In genomic region chr1:230127105-230128054, GRCh38 we compare ENCODE assay signal across 1 cellular context.
TF ChIP-seq lines count a peak whose summit lies in the region.

No MANE protein-coding gene starts in this region.

TF ChIP-seq in K562, 482 proteins besides CTCF, POLR2A, EP300 and RAD21 (continued from another document and continues in another):
- TF ChIP-seq RAD51 (IDR thresholded peaks at IDR 0.05; ENCODE audit: borderline replicate concordance, low read depth) (peak; percentile 92), TFAM (CRISPR knock-in tag; conservative IDR thresholded peaks at IDR 0.05) (no peak), GATAD2A (IDR thresholded peaks at IDR 0.05) (peak; percentile 14; the same call in 1 of the 2 replicates), ELF4 (CRISPR knock-in tag; IDR thresholded peaks at IDR 0.05) (no peak), SAFB2 (IDR thresholded peaks at IDR 0.05; ENCODE audit: borderline replicate concordance, low read depth, low read length, severe bottlenecking) (no peak), ZNF274 (IDR thresholded peaks at IDR 0.05; ENCODE audit: borderline replicate concordance, low read depth, low read length) (peak; percentile 62; the same call in 1 of the 2 replicates), COPS2 (conservative IDR thresholded peaks at IDR 0.05) (no peak), RBM15 (IDR thresholded peaks at IDR 0.05; ENCODE audit: insufficient read depth, low read length) (no peak), ZNF780A (CRISPR knock-in tag; IDR thresholded peaks at IDR 0.05) (no peak), RBM14 (IDR thresholded peaks at IDR 0.05; ENCODE audit: borderline replicate concordance, insufficient read depth, low read depth, low read length) (no peak), ZFPM2 (CRISPR knock-in tag; IDR thresholded peaks at IDR 0.05) (no peak), ARID3A (IDR thresholded peaks at IDR 0.05; ENCODE audit: borderline replicate concordance, low read depth, low read length) (peak; percentile 99), MBD1 (CRISPR knock-in tag; IDR thresholded peaks at IDR 0.05) (no peak), HEY1 (CRISPR knock-in tag; IDR thresholded peaks at IDR 0.05; ENCODE audit: borderline replicate concordance) (no peak), ID3 (CRISPR knock-in tag; IDR thresholded peaks at IDR 0.05) (no peak), ID3 (tag; IDR thresholded peaks at IDR 0.05) (no peak), CCNT2 (IDR thresholded peaks at IDR 0.05; ENCODE audit: borderline replicate concordance, extremely low read depth, insufficient read length, low read depth, low read length) (peak; percentile 85), ZFP1 (CRISPR knock-in tag; IDR thresholded peaks at IDR 0.05) (no peak), ZNF551 (CRISPR knock-in tag; IDR thresholded peaks at IDR 0.05) (no peak), PHTF2 (CRISPR knock-in tag; IDR thresholded peaks at IDR 0.05) (no peak), HDAC2 (IDR thresholded peaks at IDR 0.05) (peak; percentile 94), MTF1 (CRISPR knock-in tag; IDR thresholded peaks at IDR 0.05; ENCODE audit: borderline replicate concordance) (peak; percentile 17), ZNF57 (CRISPR knock-in tag; IDR thresholded peaks at IDR 0.05) (no peak), SAP30 (IDR thresholded peaks at IDR 0.05; ENCODE audit: borderline replicate concordance, insufficient read depth, low read depth, low read length, poor library complexity, severe bottlenecking) (no peak), PTBP1 (IDR thresholded peaks at IDR 0.05; ENCODE audit: low read depth, low read length) (no peak), ZNF75A (CRISPR knock-in tag; IDR thresholded peaks at IDR 0.05) (no peak), CHCHD3 (CRISPR knock-in tag; IDR thresholded peaks at IDR 0.05) (no peak), BRF2 (IDR thresholded peaks at IDR 0.05; ENCODE audit: borderline replicate concordance, insufficient read depth, insufficient read length) (no peak), KDM2B (CRISPR knock-in tag; IDR thresholded peaks at IDR 0.05) (no peak), KAT7 (CRISPR knock-in tag; IDR thresholded peaks at IDR 0.05; ENCODE audit: borderline replicate concordance) (no peak), DACH1 (IDR thresholded peaks at IDR 0.05; ENCODE audit: partially characterized antibody) (peak; percentile 70), MNT (conservative IDR thresholded peaks at IDR 0.05) (peak; percentile 62 to 88; a peak in 3 of 4 replicates), GTF2F1 (IDR thresholded peaks at IDR 0.05; ENCODE audit: low read depth, low read length) (no peak), ZNF584 (CRISPR knock-in tag; IDR thresholded peaks at IDR 0.05; ENCODE audit: low read depth) (no peak), DPF2 (IDR thresholded peaks at IDR 0.05) (peak; percentile 99), HNRNPUL1 (IDR thresholded peaks at IDR 0.05; ENCODE audit: low read length) (no peak), SREBF1 (IDR thresholded peaks at IDR 0.05; ENCODE audit: borderline replicate concordance, low read depth, low read length) (no peak)
- TF ChIP-seq, protein P1, sequence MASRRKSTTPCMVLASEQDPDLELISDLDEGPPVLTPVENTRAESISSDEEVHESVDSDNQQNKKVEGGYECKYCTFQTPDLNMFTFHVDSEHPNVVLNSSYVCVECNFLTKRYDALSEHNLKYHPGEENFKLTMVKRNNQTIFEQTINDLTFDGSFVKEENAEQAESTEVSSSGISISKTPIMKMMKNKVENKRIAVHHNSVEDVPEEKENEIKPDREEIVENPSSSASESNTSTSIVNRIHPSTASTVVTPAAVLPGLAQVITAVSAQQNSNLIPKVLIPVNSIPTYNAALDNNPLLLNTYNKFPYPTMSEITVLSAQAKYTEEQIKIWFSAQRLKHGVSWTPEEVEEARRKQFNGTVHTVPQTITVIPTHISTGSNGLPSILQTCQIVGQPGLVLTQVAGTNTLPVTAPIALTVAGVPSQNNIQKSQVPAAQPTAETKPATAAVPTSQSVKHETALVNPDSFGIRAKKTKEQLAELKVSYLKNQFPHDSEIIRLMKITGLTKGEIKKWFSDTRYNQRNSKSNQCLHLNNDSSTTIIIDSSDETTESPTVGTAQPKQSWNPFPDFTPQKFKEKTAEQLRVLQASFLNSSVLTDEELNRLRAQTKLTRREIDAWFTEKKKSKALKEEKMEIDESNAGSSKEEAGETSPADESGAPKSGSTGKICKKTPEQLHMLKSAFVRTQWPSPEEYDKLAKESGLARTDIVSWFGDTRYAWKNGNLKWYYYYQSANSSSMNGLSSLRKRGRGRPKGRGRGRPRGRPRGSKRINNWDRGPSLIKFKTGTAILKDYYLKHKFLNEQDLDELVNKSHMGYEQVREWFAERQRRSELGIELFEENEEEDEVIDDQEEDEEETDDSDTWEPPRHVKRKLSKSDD (conservative IDR thresholded peaks at IDR 0.05; ENCODE audit: low read length), result 0 out of 2 replicates have a peak, but pooled peaks have one; percentile 15
- TF ChIP-seq, protein P2, sequence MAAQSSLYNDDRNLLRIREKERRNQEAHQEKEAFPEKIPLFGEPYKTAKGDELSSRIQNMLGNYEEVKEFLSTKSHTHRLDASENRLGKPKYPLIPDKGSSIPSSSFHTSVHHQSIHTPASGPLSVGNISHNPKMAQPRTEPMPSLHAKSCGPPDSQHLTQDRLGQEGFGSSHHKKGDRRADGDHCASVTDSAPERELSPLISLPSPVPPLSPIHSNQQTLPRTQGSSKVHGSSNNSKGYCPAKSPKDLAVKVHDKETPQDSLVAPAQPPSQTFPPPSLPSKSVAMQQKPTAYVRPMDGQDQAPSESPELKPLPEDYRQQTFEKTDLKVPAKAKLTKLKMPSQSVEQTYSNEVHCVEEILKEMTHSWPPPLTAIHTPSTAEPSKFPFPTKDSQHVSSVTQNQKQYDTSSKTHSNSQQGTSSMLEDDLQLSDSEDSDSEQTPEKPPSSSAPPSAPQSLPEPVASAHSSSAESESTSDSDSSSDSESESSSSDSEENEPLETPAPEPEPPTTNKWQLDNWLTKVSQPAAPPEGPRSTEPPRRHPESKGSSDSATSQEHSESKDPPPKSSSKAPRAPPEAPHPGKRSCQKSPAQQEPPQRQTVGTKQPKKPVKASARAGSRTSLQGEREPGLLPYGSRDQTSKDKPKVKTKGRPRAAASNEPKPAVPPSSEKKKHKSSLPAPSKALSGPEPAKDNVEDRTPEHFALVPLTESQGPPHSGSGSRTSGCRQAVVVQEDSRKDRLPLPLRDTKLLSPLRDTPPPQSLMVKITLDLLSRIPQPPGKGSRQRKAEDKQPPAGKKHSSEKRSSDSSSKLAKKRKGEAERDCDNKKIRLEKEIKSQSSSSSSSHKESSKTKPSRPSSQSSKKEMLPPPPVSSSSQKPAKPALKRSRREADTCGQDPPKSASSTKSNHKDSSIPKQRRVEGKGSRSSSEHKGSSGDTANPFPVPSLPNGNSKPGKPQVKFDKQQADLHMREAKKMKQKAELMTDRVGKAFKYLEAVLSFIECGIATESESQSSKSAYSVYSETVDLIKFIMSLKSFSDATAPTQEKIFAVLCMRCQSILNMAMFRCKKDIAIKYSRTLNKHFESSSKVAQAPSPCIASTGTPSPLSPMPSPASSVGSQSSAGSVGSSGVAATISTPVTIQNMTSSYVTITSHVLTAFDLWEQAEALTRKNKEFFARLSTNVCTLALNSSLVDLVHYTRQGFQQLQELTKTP (IDR thresholded peaks at IDR 0.05; ENCODE audit: low read depth in 1 of 2, partially characterized antibody in 2 of 2), result no peak
- TF ChIP-seq, protein P3, sequence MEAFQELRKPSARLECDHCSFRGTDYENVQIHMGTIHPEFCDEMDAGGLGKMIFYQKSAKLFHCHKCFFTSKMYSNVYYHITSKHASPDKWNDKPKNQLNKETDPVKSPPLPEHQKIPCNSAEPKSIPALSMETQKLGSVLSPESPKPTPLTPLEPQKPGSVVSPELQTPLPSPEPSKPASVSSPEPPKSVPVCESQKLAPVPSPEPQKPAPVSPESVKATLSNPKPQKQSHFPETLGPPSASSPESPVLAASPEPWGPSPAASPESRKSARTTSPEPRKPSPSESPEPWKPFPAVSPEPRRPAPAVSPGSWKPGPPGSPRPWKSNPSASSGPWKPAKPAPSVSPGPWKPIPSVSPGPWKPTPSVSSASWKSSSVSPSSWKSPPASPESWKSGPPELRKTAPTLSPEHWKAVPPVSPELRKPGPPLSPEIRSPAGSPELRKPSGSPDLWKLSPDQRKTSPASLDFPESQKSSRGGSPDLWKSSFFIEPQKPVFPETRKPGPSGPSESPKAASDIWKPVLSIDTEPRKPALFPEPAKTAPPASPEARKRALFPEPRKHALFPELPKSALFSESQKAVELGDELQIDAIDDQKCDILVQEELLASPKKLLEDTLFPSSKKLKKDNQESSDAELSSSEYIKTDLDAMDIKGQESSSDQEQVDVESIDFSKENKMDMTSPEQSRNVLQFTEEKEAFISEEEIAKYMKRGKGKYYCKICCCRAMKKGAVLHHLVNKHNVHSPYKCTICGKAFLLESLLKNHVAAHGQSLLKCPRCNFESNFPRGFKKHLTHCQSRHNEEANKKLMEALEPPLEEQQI (IDR thresholded peaks at IDR 0.05), result peak; percentile 68
- TF ChIP-seq, protein P4, sequence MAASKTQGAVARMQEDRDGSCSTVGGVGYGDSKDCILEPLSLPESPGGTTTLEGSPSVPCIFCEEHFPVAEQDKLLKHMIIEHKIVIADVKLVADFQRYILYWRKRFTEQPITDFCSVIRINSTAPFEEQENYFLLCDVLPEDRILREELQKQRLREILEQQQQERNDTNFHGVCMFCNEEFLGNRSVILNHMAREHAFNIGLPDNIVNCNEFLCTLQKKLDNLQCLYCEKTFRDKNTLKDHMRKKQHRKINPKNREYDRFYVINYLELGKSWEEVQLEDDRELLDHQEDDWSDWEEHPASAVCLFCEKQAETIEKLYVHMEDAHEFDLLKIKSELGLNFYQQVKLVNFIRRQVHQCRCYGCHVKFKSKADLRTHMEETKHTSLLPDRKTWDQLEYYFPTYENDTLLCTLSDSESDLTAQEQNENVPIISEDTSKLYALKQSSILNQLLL (CRISPR knock-in tag; IDR thresholded peaks at IDR 0.05; ENCODE audit: borderline replicate concordance), result no peak
- TF ChIP-seq, protein P5, sequence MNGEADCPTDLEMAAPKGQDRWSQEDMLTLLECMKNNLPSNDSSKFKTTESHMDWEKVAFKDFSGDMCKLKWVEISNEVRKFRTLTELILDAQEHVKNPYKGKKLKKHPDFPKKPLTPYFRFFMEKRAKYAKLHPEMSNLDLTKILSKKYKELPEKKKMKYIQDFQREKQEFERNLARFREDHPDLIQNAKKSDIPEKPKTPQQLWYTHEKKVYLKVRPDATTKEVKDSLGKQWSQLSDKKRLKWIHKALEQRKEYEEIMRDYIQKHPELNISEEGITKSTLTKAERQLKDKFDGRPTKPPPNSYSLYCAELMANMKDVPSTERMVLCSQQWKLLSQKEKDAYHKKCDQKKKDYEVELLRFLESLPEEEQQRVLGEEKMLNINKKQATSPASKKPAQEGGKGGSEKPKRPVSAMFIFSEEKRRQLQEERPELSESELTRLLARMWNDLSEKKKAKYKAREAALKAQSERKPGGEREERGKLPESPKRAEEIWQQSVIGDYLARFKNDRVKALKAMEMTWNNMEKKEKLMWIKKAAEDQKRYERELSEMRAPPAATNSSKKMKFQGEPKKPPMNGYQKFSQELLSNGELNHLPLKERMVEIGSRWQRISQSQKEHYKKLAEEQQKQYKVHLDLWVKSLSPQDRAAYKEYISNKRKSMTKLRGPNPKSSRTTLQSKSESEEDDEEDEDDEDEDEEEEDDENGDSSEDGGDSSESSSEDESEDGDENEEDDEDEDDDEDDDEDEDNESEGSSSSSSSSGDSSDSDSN (IDR thresholded peaks at IDR 0.05; ENCODE audit: borderline replicate concordance in 1 of 2, low read depth in 2 of 2, low read length in 2 of 2), result no peak
